ENCODE assay signal across 1 cellular context in the genomic region with DNA sequence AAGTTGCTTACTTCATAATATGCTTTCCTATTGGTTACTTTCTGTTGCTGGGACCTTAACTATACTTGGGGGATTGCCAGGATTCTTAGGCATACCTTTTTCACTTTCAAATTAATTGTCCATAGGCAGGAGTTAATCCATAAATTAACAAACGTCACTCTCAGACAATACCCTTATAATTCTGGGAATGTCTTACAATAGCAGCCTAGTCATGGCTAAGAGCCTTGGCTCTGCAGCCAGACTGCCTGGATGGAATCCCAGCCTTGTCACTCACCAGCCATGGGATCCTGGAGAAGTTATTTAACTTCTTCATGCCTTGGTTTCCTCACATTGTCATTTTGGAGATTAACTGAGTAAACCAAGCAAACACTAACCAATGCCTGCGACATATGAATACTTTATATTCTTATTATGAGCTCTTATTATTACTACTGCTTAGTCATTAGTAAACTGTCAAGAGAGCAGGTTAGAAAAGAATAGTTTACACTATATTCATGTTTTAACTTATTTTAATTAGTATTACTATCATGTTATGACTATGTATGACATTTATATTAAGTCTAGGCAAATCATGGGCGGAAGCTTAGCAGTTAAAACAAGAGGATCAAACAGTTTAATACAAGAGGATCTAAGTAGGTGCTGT.
TF ChIP-seq lines count a peak whose summit lies in the region.

No MANE protein-coding gene starts in this region.

TF ChIP-seq in endothelial cell of umbilical vein, 7 proteins besides CTCF, POLR2A, EP300 and RAD21:
- TF ChIP-seq GATA2 (IDR thresholded peaks at IDR 0.05; ENCODE audit: insufficient read depth, insufficient read length, low read depth, low read length) (no peak), POLR2AphosphoS5 (IDR thresholded peaks at IDR 0.05; ENCODE audit: insufficient read depth, low read depth, low read length) (no peak), EZH2 (IDR thresholded peaks at IDR 0.05; ENCODE audit: borderline replicate concordance, low read depth, low read length, severe bottlenecking) (no peak), FOS (IDR thresholded peaks at IDR 0.05; ENCODE audit: borderline replicate concordance, insufficient read depth, low read length) (no peak), JUN (IDR thresholded peaks at IDR 0.05; ENCODE audit: borderline replicate concordance, insufficient read depth, insufficient read length, low read depth) (no peak), MYC (IDR thresholded peaks at IDR 0.05; ENCODE audit: low read depth, low read length) (no peak)
- TF ChIP-seq, protein P1, sequence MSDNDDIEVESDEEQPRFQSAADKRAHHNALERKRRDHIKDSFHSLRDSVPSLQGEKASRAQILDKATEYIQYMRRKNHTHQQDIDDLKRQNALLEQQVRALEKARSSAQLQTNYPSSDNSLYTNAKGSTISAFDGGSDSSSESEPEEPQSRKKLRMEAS (IDR thresholded peaks at IDR 0.05; ENCODE audit: insufficient read depth, insufficient read length), result no peak
